In genomic region chr3:25568525-25569078, GRCh38 we compare ENCODE assay signal across 19 cellular contexts.
"Had no signal": no experiment of that assay in that cellular context is flagged by ENCODE, and none has a peak within 500 bp of the region (broad histone marks: within the 10 kb centered on the region; RNA-seq: fewer than 3 reads in every experiment).

No MANE protein-coding gene starts in this region.

- H3K9me3 Mint-ChIP-seq: activated naive CD4-positive, alpha-beta T cell treated with anti-CD3 and anti-CD28 coated beads, Interleukin-2, amount 50 U/mL, for 24 hours; activated T-cell treated with anti-CD3 and anti-CD28 coated beads, Interleukin-2, amount 50 U/mL, for 72 hours; neural crest cell; stimulated activated memory B cell treated with anti-CD40 and anti-IgM and Interleukin-4, amounts not matched to agents 10 μg/mL and 1 μg/mL and 100 μg/mL, for 72 hours had no signal

- H3K27me3 Mint-ChIP-seq: activated naive CD4-positive, alpha-beta T cell treated with anti-CD3 and anti-CD28 coated beads, Interleukin-2, amount 50 U/mL, for 24 hours; stimulated activated memory B cell treated with anti-CD40 and anti-IgM and Interleukin-4, amounts not matched to agents 10 μg/mL and 1 μg/mL and 100 μg/mL, for 72 hours had no signal

- H3K4me1 ChIP-seq: ascending aorta, upper lobe of right lung had no signal

- H3K4me3 ChIP-seq: ascending aorta, smooth muscle cell, upper lobe of right lung had no signal

- H3K4me3 Mint-ChIP-seq: activated naive CD4-positive, alpha-beta T cell treated with anti-CD3 and anti-CD28 coated beads, Interleukin-2, amount 50 U/mL, for 24 hours; activated T-cell treated with anti-CD3 and anti-CD28 coated beads, Interleukin-2, amount 50 U/mL, for 72 hours; neural crest cell; stimulated activated memory B cell treated with anti-CD40 and anti-IgM and Interleukin-4, amounts not matched to agents 10 μg/mL and 1 μg/mL and 100 μg/mL, for 72 hours had no signal

- ATAC-seq: activated T-cell treated with anti-CD3 and anti-CD28 coated beads, Interleukin-2, amount 50 U/mL, for 72 hours; left lobe of liver; sciatic nerve; stimulated activated memory B cell treated with anti-CD40 and anti-IgM and Interleukin-4, amounts not matched to agents 10 μg/mL and 1 μg/mL and 100 μg/mL, for 72 hours; upper lobe of right lung had no signal

- H3K27ac ChIP-seq: ascending aorta, upper lobe of right lung, VCaP had no signal

- H3K27ac Mint-ChIP-seq: activated naive CD4-positive, alpha-beta T cell treated with anti-CD3 and anti-CD28 coated beads, Interleukin-2, amount 50 U/mL, for 24 hours; activated T-cell treated with anti-CD3 and anti-CD28 coated beads, Interleukin-2, amount 50 U/mL, for 72 hours; stimulated activated memory B cell treated with anti-CD40 and anti-IgM and Interleukin-4, amounts not matched to agents 10 μg/mL and 1 μg/mL and 100 μg/mL, for 72 hours had no signal

- H3K9me3 ChIP-seq: ascending aorta, upper lobe of right lung had no signal

- H3K36me3 Mint-ChIP-seq: activated naive CD4-positive, alpha-beta T cell treated with anti-CD3 and anti-CD28 coated beads, Interleukin-2, amount 50 U/mL, for 24 hours; stimulated activated memory B cell treated with anti-CD40 and anti-IgM and Interleukin-4, amounts not matched to agents 10 μg/mL and 1 μg/mL and 100 μg/mL, for 72 hours had no signal

- H3K27me3 ChIP-seq: ascending aorta, upper lobe of right lung had no signal

- H3K4me2 ChIP-seq: smooth muscle cell had no signal

- H3K36me3 ChIP-seq: upper lobe of right lung had no signal

- DNase-seq: activated CD4-positive, alpha-beta T cell treated with anti-CD3 and anti-CD28 coated beads, Interleukin-2, amount 50 U/mL, for 4 hours; activated gamma-delta T cell; activated T-cell treated with anti-CD3 and anti-CD28 coated beads, Interleukin-2, amount 50 U/mL, for 72 hours; cerebellar nuclear complex; cortex of kidney; effector CD8-positive, alpha-beta T cell; mammary epithelial cell; stimulated activated CD4-positive, alpha-beta T cell treated with anti-CD3 and anti-CD28 coated beads, Interleukin-4, amount 100 ng/mL, for 24 hours; SW 1271; T-helper 2 cell; upper lobe of right lung had no signal

- H3K4me1 Mint-ChIP-seq: activated naive CD4-positive, alpha-beta T cell treated with anti-CD3 and anti-CD28 coated beads, Interleukin-2, amount 50 U/mL, for 24 hours; stimulated activated memory B cell treated with anti-CD40 and anti-IgM and Interleukin-4, amounts not matched to agents 10 μg/mL and 1 μg/mL and 100 μg/mL, for 72 hours had no signal
